Comparison of ENCODE assay signal across 1 cellular context in genomic region chrX:49191033-49191871, GRCh38.
TF ChIP-seq lines count a peak whose summit lies in the region.

No MANE protein-coding gene starts in this region.

TF ChIP-seq in H1, 55 proteins besides CTCF, POLR2A, EP300 and RAD21:
- TF ChIP-seq POLR2AphosphoS5 (IDR thresholded peaks at IDR 0.05; ENCODE audit: low read depth, low read length) (peak; percentile 89), SP2 (IDR thresholded peaks at IDR 0.05; ENCODE audit: low read length) (peak; percentile 94), CREB1 (IDR thresholded peaks at IDR 0.05) (peak; percentile 70), TEAD4 (IDR thresholded peaks at IDR 0.05; ENCODE audit: low read depth, low read length) (no peak), TAF1 (IDR thresholded peaks at IDR 0.05; ENCODE audit: low read depth, low read length) (peak; percentile 87), PHF8 (conservative IDR thresholded peaks at IDR 0.05; ENCODE audit: low read depth, low read length) (peak; percentile 77), SP4 (IDR thresholded peaks at IDR 0.05; ENCODE audit: low read length) (no peak), CHD2 (IDR thresholded peaks at IDR 0.05; ENCODE audit: low read length) (peak; percentile 91), TBP (IDR thresholded peaks at IDR 0.05; ENCODE audit: low read depth, low read length) (peak; percentile 88), JUND (IDR thresholded peaks at IDR 0.05; ENCODE audit: low read length) (no peak), CHD7 (IDR thresholded peaks at IDR 0.05; ENCODE audit: insufficient replicate concordance, low read length) (no peak), TAF7 (optimal IDR thresholded peaks at IDR 0.05; ENCODE audit: borderline replicate concordance, low read depth, low read length) (peak; percentile 65), MAX (IDR thresholded peaks at IDR 0.05) (0 out of 2 replicates have a peak, but pooled peaks have one; percentile 8), SP1 (IDR thresholded peaks at IDR 0.05; ENCODE audit: low read depth, low read length) (peak; percentile 99)
TF ChIP-seq in H1: peak in this region for 10.
